13 cellular contexts compared by ENCODE assay signal in the genomic region with DNA sequence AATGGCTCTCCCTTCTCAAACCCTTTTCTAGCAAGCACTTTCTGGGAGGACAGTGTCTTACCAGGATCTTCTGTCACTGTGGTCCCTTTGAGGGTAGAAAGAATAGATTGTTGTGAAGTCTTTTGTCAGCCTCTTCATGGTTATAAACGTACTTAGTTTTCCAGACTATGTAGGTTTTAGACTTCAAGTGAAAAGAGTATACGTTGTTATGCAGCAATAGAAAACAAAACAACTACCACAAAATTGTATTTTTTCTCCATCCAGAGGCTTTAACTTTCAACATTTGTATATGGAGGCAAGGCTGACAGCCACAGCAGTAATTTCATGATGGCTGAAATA. TPM values are rescaled to one million over a fixed set of nuclear protein-coding genes. Genes with fewer than 3 reads are reported as not detected.
A peak's percentile ranks its signal among the peaks of the same experiment; 100 is the strongest.
DNase-seq lines count a peak whose midpoint lies in the region; ATAC-seq and FAIRE-seq lines count a peak whose summit lies in the region.
"Had no signal": no experiment of that assay in that cellular context is flagged by ENCODE, and none has a peak within 500 bp of the region (broad histone marks: within the 10 kb centered on the region; RNA-seq: fewer than 3 reads in every experiment).

No MANE protein-coding gene starts in this region.

- no peak for DNase-seq in activated CD4-positive, alpha-beta T cell treated with anti-CD3 and anti-CD28 coated beads, Interleukin-2, amount 10 ng/mL, durations not matched to agents 7 days and 5 days
- no peak for DNase-seq in activated CD4-positive, alpha-beta T cell treated with anti-CD3 and anti-CD28 coated beads, Interleukin-2, amount 50 U/mL, for 1 hour
- DNase-seq in central memory CD8-positive, alpha-beta T cell (ENCODE audit: low spot score in 2 of 2), result no peak
- DNase-seq in HuH-7.5 (ENCODE audit: low spot score) (no peak), GM19239 (ENCODE audit: insufficient read length, low spot score) (no peak)
- DNase-seq: central memory CD4-positive, alpha-beta T cell; left colon; nephron progenitor cell had no signal

- peak overlapping the region in 17 of 21 experiments; percentile 21 to 93 (median 77) for H3K27ac ChIP-seq in skin epidermis
- H3K27ac ChIP-seq: SK-N-MC had no signal

- peak overlapping the region; percentile 86 for H3K27ac Mint-ChIP-seq in activated CD4-positive, alpha-beta T cell treated with anti-CD3 and anti-CD28 coated beads, Interleukin-2, amount 10 ng/mL, durations not matched to agents 7 days and 5 days
- H3K27ac Mint-ChIP-seq in IgD-negative memory B cell, result peak overlapping the region in 2 of 3 donors; percentile 0 to 82
- peak overlapping the region; percentile 91 for H3K27ac Mint-ChIP-seq in central memory CD8-positive, alpha-beta T cell (ENCODE audit: low read depth)
- H3K27ac Mint-ChIP-seq: nephron progenitor cell had no signal

- CTCF ChIA-PET in activated CD4-positive, alpha-beta T cell treated with anti-CD3 and anti-CD28 coated beads, Interleukin-2, amount 10 ng/mL, durations not matched to agents 7 days and 5 days (lab: Charles Lee), result interaction anchor here (0.9 kb wide), 1 partner anchor 27 kb away, joined by 3 read pairs; no protein-coding TSS in a partner anchor

- H3K27me3 Mint-ChIP-seq in activated CD4-positive, alpha-beta T cell treated with anti-CD3 and anti-CD28 coated beads, Interleukin-2, amount 10 ng/mL, durations not matched to agents 7 days and 5 days, result no peaks in the 10 kb centered on the region
- peaks cover 3% of the 10 kb centered on the region for H3K27me3 Mint-ChIP-seq in IgD-negative memory B cell
- no peaks in the 10 kb centered on the region for H3K27me3 Mint-ChIP-seq in central memory CD8-positive, alpha-beta T cell

- no peak for FAIRE-seq in GM19239 (lab: Jason Lieb, UNC)
- FAIRE-seq: H54 had no signal

- H3K4me3 Mint-ChIP-seq in activated CD4-positive, alpha-beta T cell treated with anti-CD3 and anti-CD28 coated beads, Interleukin-2, amount 10 ng/mL, durations not matched to agents 7 days and 5 days, result peak overlapping the region; percentile 68
- peak overlapping the region in 1 of 4 donors; percentile 63 for H3K4me3 Mint-ChIP-seq in IgD-negative memory B cell
- H3K4me3 Mint-ChIP-seq in central memory CD8-positive, alpha-beta T cell, result peak overlapping the region; percentile 79
- H3K4me3 Mint-ChIP-seq: nephron progenitor cell had no signal

- H3K9me3 Mint-ChIP-seq in activated CD4-positive, alpha-beta T cell treated with anti-CD3 and anti-CD28 coated beads, Interleukin-2, amount 10 ng/mL, durations not matched to agents 7 days and 5 days, result peaks cover 7% of the 10 kb centered on the region
- peaks cover 0 to 2% (median 1%) of the 10 kb centered on the region in 3 donors for H3K9me3 Mint-ChIP-seq in IgD-negative memory B cell
- no peaks in the 10 kb centered on the region for H3K9me3 Mint-ChIP-seq in central memory CD8-positive, alpha-beta T cell
- H3K9me3 Mint-ChIP-seq: nephron progenitor cell had no signal

- no peak for ATAC-seq in central memory CD8-positive, alpha-beta T cell (replicated peaks; ENCODE audit: extremely low read depth, poor library complexity, severe bottlenecking)
- ATAC-seq in esophagus mucosa, result no peak
- ATAC-seq: left colon had no signal

- H3K4me3 ChIP-seq in skin epidermis, result no peak overlapping the region
- H3K4me3 ChIP-seq: SK-N-MC had no signal

- POLR2A ChIA-PET in activated CD4-positive, alpha-beta T cell treated with anti-CD3 and anti-CD28 coated beads, Interleukin-2, amount 10 ng/mL, durations not matched to agents 7 days and 5 days (lab: Charles Lee), result no interaction called here

- H3K36me3 Mint-ChIP-seq in activated CD4-positive, alpha-beta T cell treated with anti-CD3 and anti-CD28 coated beads, Interleukin-2, amount 10 ng/mL, durations not matched to agents 7 days and 5 days (ENCODE audit: low read depth), result peaks cover 72% of the 10 kb centered on the region
- H3K36me3 Mint-ChIP-seq in IgD-negative memory B cell, result peaks cover 1% of the 10 kb centered on the region
- H3K36me3 Mint-ChIP-seq in central memory CD8-positive, alpha-beta T cell (ENCODE audit: insufficient read depth), result peaks cover 41% of the 10 kb centered on the region

- H3K4me1 Mint-ChIP-seq in activated CD4-positive, alpha-beta T cell treated with anti-CD3 and anti-CD28 coated beads, Interleukin-2, amount 10 ng/mL, durations not matched to agents 7 days and 5 days, result peaks cover 100% of the 10 kb centered on the region
- H3K4me1 Mint-ChIP-seq in IgD-negative memory B cell, result peaks cover 4 to 14% (median 5%) of the 10 kb centered on the region in 3 donors
- H3K4me1 Mint-ChIP-seq in central memory CD8-positive, alpha-beta T cell, result peaks cover 96% of the 10 kb centered on the region

RNA-seq across cellular contexts. Expression of gene PRKCH, which starts 23.7 kb away (rescaled TPM):
- total RNA-seq in activated CD4-positive, alpha-beta T cell treated with anti-CD3 and anti-CD28 coated beads, Interleukin-2, amount 10 ng/mL, durations not matched to agents 7 days and 5 days, result 100 to 1,000 TPM; 244 to 293 TPM
- polyA plus RNA-seq in IgD-negative memory B cell, result 9.6 TPM
- total RNA-seq in esophagus mucosa, result 48.2 TPM

Comparison
In these comparisons a context has a peak if more than half of its experiments do, and no peak if none do; other contexts are left out.
1. H3K27ac Mint-ChIP-seq: peak in every context shown above with its lines; median percentile 91 in central memory CD8-positive, alpha-beta T cell; 86 in activated CD4-positive, alpha-beta T cell treated with anti-CD3 and anti-CD28 coated beads, Interleukin-2, amount 10 ng/mL, durations not matched to agents 7 days and 5 days; 41 in IgD-negative memory B cell.